ENCODE assay signal across 1 cellular context in genomic region chr3:186142556-186142955, GRCh38.
TF ChIP-seq lines count a peak whose summit lies in the region.

No MANE protein-coding gene starts in this region.

TF ChIP-seq in GM12878, 131 proteins besides CTCF, POLR2A, EP300 and RAD21:
- TF ChIP-seq SMARCA5 (IDR thresholded peaks at IDR 0.05): no peak
- TF ChIP-seq, protein P1, sequence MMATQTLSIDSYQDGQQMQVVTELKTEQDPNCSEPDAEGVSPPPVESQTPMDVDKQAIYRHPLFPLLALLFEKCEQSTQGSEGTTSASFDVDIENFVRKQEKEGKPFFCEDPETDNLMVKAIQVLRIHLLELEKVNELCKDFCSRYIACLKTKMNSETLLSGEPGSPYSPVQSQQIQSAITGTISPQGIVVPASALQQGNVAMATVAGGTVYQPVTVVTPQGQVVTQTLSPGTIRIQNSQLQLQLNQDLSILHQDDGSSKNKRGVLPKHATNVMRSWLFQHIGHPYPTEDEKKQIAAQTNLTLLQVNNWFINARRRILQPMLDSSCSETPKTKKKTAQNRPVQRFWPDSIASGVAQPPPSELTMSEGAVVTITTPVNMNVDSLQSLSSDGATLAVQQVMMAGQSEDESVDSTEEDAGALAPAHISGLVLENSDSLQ (IDR thresholded peaks at IDR 0.05): no peak
- no peak for TF ChIP-seq MYC (IDR thresholded peaks at IDR 0.05; ENCODE audit: insufficient read depth, insufficient read length, insufficient replicate concordance, low read length, severe bottlenecking)
- TF ChIP-seq RUNX3 (IDR thresholded peaks at IDR 0.05; ENCODE audit: low read length): 0 out of 2 replicates have a peak, but pooled peaks have one; percentile 10
- TF ChIP-seq SP1 (IDR thresholded peaks at IDR 0.05; ENCODE audit: low read depth, low read length): no peak
- TF ChIP-seq YY1 (IDR thresholded peaks at IDR 0.05; ENCODE audit: low read depth, low read length): no peak
